23 cellular contexts compared by ENCODE assay signal in the genomic region with DNA sequence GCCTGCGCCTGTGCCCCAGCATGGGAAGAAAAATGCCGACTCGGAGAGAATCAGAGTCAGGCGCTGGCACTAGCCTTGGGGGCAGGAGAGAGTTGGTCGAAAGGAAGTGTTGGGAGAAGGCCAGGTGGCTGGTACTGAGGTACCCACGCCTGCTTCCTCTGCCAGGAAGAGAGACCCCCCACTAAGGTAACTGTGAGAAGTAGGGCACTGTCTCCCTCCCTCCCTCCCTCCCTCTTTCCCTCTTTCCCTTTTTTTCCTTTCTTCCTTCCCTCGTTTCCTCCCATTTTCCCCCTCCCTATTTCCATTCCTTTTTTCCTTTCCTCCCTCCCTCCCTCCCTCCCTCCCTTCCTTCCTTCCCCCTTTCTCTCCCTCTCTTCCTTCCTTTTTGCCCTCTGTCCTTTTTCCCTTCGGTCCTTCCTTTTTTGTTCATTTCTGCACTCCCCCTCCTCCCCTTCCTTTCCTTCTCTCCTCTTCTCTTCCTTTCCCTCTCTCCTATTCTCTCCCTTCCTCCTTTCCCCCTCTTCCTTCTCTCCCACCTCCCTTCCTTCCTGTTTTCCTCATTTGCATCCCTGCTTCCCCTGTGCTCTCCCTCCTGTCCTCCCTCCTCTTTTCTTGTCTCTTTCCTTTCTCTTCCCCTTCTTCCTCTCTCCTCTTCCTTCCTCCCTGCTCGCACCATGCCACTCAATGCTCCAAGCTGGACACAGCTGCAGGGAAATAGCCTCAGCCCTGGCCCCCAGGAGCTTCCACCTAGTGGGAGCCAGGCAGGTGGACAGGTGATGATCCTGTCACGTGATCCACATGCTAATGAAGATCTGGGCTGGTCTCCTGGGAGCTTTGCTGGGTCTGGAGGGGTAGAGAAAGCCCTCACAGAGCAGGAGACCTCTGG.
DNase-seq lines count a peak whose midpoint lies in the region; TF ChIP-seq lines count a peak whose summit lies in the region.
"Had no signal": no experiment of that assay in that cellular context is flagged by ENCODE, and none has a peak within 500 bp of the region (broad histone marks: within the 10 kb centered on the region; RNA-seq: fewer than 3 reads in every experiment).

No MANE protein-coding gene starts in this region.

- no peak for TF ChIP-seq EP300 in neural cell (conservative IDR thresholded peaks at IDR 0.05; ENCODE audit: poor library complexity, severe bottlenecking)

- no peak overlapping the region for H2AFZ ChIP-seq in neural cell (ENCODE audit: low read depth, low read length)

- no peaks in the 10 kb centered on the region for H3K9me3 ChIP-seq in neural cell (ENCODE audit: low read length)
- H3K9me3 ChIP-seq: body of pancreas, mucosa of descending colon, neutrophil, spleen, vagina had no signal

- no peak overlapping the region for H3K4me3 ChIP-seq in neural cell (ENCODE audit: low read length)
- H3K4me3 ChIP-seq: body of pancreas, left ventricle myocardium inferior, mucosa of descending colon, SK-N-MC, spleen, vagina had no signal

- no peaks in the 10 kb centered on the region for H3K9me2 ChIP-seq in neural cell (ENCODE audit: insufficient read depth, low read length)

- no peaks in the 10 kb centered on the region for H3K27me3 ChIP-seq in neural cell (ENCODE audit: insufficient read depth, low read depth, low read length)
- H3K27me3 ChIP-seq: vagina had no signal

- DNase-seq in NCI-H2227 (lab: John Stamatoyannopoulos, UW; ENCODE audit: unreplicated experiment) (peak; percentile 21), NCI-H2227 treated with DMSO at 0.1 percent for 48 hours (lab: John Stamatoyannopoulos, UW) (no peak), M059J (ENCODE audit: low read depth) (peak; percentile 32), RPMI8226 (peak; percentile 74), C1 segment of cervical spinal cord (lab: John Stamatoyannopoulos, UW) (no peak), OCI-M2 (lab: John Stamatoyannopoulos, UW; ENCODE audit: unreplicated experiment) (no peak), GM19240 (ENCODE audit: insufficient read length, low spot score) (no peak)
- DNase-seq: ACHN; CD4-positive, CD25-positive, alpha-beta regulatory T cell; DND-41; KBM-7; left ventricle myocardium inferior; mucosa of descending colon; NCI-H446; spleen; stimulated activated CD8-positive, alpha-beta memory T cell treated with anti-CD3 and anti-CD28 coated beads, Interleukin-4, amount 100 ng/mL, for 48 hours; substantia nigra; T1000 had no signal

- peak overlapping the region; percentile 5 for H3K9ac ChIP-seq in neural cell (ENCODE audit: low read length)

- TF ChIP-seq RAD21 in neural cell (conservative IDR thresholded peaks at IDR 0.05) = no peak

- no peaks in the 10 kb centered on the region for H3K36me3 ChIP-seq in neural cell (ENCODE audit: insufficient read depth, low read length)
- H3K36me3 ChIP-seq: left ventricle myocardium inferior, neutrophil, spleen, vagina had no signal

- H3F3A ChIP-seq in neural cell (ENCODE audit: insufficient read depth, low read length, poor library complexity, severe bottlenecking) = no peaks in the 10 kb centered on the region

- no peak overlapping the region for H3K27ac ChIP-seq in neural cell (ENCODE audit: low read length)
- H3K27ac ChIP-seq: body of pancreas, left ventricle myocardium inferior, neutrophil, SK-N-MC, spleen, vagina had no signal

- H3K79me2 ChIP-seq in neural cell (replicated peaks; ENCODE audit: insufficient read depth, low read length) = no peaks in the 10 kb centered on the region

- H4K20me1 ChIP-seq in neural cell (ENCODE audit: insufficient read depth) = no peaks in the 10 kb centered on the region

- TF ChIP-seq CTCF in neural cell (IDR thresholded peaks at IDR 0.05; ENCODE audit: poor library complexity, severe bottlenecking) = no peak

- H3K4me2 ChIP-seq in neural cell (ENCODE audit: low read length) = no peak overlapping the region

TF ChIP-seq in neural cell, 6 proteins besides CTCF, POLR2A, EP300 and RAD21:
- TF ChIP-seq MXI1 (conservative IDR thresholded peaks at IDR 0.05; ENCODE audit: poor library complexity, severe bottlenecking) = no peak
- no peak for TF ChIP-seq TAF1 (IDR thresholded peaks at IDR 0.05; ENCODE audit: low read depth)
- no peak for TF ChIP-seq REST (IDR thresholded peaks at IDR 0.05; ENCODE audit: borderline replicate concordance)

Comparison
In these comparisons a context has a peak if more than half of its experiments do, and no peak if none do; other contexts are left out.
1. DNase-seq: peak in NCI-H2227 (single experiment), M059J (single experiment) and RPMI8226 (single experiment); none in NCI-H2227 treated with DMSO at 0.1 percent for 48 hours (single experiment), C1 segment of cervical spinal cord (0 of 14), OCI-M2 (single experiment) and GM19240 (single experiment).